In the genomic region with DNA sequence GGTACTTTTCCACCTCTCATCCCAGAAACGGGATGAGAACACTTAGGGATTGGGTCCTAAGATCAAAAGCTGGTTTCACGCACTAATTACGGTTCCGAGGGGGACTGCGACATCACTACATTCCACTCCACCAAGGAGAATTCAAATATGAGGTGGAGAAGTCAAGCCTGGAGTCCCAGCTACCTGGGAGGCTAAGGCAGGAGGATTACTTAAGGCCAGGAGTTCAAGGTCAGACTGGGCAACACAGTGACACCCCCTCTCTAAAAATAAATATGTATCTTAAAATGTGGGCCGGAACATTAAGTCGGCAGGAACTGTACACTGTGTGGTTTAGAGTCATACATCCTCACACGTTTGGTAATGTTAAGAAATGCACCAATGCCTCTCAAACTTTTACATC, we compare ENCODE assay signal across 10 cellular contexts. TPM values are rescaled to one million over a fixed set of nuclear protein-coding genes. Genes with fewer than 3 reads are reported as not detected.
DNase-seq lines count a peak whose midpoint lies in the region; ATAC-seq and TF ChIP-seq lines count a peak whose summit lies in the region.
"Had no signal": no experiment of that assay in that cellular context is flagged by ENCODE, and none has a peak within 500 bp of the region (broad histone marks: within the 10 kb centered on the region; RNA-seq: fewer than 3 reads in every experiment).

No MANE protein-coding gene starts in this region.

- POLR2A ChIA-PET in PC-9 (lab: Charles Lee; ENCODE audit: unreplicated experiment), result no interaction called here

- H3K4me1 Mint-ChIP-seq in Calu3 (ENCODE audit: low read depth, unreplicated experiment), result peaks cover 22% of the 10 kb centered on the region

- no peaks in the 10 kb centered on the region for H3K27me3 Mint-ChIP-seq in Calu3 (ENCODE audit: unreplicated experiment)

- H3K4me3 Mint-ChIP-seq in Calu3 (ENCODE audit: low read depth, unreplicated experiment), result peak overlapping the region; percentile 77

- H3K36me3 ChIP-seq in PC-9 (ENCODE audit: low read depth), result peaks cover 19% of the 10 kb centered on the region
- peaks cover 19 to 27% of the 10 kb centered on the region in 2 experiments for H3K36me3 ChIP-seq in trophoblast cell (ENCODE audit: control insufficient read depth in 1 of 2, insufficient read depth in 2 of 2, low read length in 2 of 2)

- H3K4me2 ChIP-seq in PC-9 (peak overlapping the region; percentile 78), trophoblast cell (ENCODE audit: low read length) (no peak overlapping the region)

- no peak overlapping the region for H3K23ac ChIP-seq in trophoblast cell (ENCODE audit: low read length)

- no peaks in the 10 kb centered on the region for H3K9me3 Mint-ChIP-seq in Calu3 (ENCODE audit: low read depth, unreplicated experiment)

- WGBS in trophoblast cell (ENCODE audit: extremely low coverage, insufficient coverage, insufficient read length), result no CpG with 5 or more reads among the region's 8 CpGs

- no peak overlapping the region for H2BK12ac ChIP-seq in trophoblast cell (ENCODE audit: low read length)

- peaks cover 10% of the 10 kb centered on the region for H4K20me1 ChIP-seq in PC-9 (ENCODE audit: insufficient read depth)

- H2AK5ac ChIP-seq in trophoblast cell (ENCODE audit: low read length), result no peak overlapping the region

- H4K12ac ChIP-seq in trophoblast cell (ENCODE audit: low read depth, low read length), result no peak overlapping the region

- intact Hi-C loops in Calu3 (cut with micrococcal nuclease; ENCODE audit: unreplicated experiment) (no loop called here), PC-9 (cut with micrococcal nuclease; ENCODE audit: unreplicated experiment) (no loop called here)

- no peaks in the 10 kb centered on the region for H3K9me2 ChIP-seq in PC-9 (ENCODE audit: insufficient read depth)

- BruUV-seq in Calu3 (replicated peaks; lab: Mats Ljungman, UMichigan) (no TSS peak), PC-9 (replicated peaks; lab: Mats Ljungman, UMichigan) (no TSS peak)

- TF ChIP-seq CTCF in Calu3 (IDR thresholded peaks at IDR 0.05; ENCODE audit: unreplicated experiment) (no peak), PC-9 (conservative IDR thresholded peaks at IDR 0.05) (no peak), epithelial cell of esophagus (IDR thresholded peaks at IDR 0.05; ENCODE audit: insufficient read depth, low read depth, low read length, missing control alignments) (no peak)

- H3K4me1 ChIP-seq in PC-9 (replicated peaks; ENCODE audit: insufficient read depth) (peaks cover 45% of the 10 kb centered on the region), trophoblast cell (ENCODE audit: control insufficient read depth in 1 of 2, insufficient read depth in 2 of 2, low read length in 2 of 2) (peaks cover 15 to 26% of the 10 kb centered on the region in 2 experiments)

- H3K79me1 ChIP-seq in trophoblast cell (ENCODE audit: low read length), result peaks cover 19% of the 10 kb centered on the region

- no peak overlapping the region for H4K91ac ChIP-seq in trophoblast cell (ENCODE audit: low read depth, low read length)

- H2AFZ ChIP-seq in PC-9 (no peak overlapping the region), trophoblast cell (ENCODE audit: insufficient read depth, low read length, poor library complexity) (no peak overlapping the region)

- H2BK5ac ChIP-seq in trophoblast cell (ENCODE audit: low read depth, low read length, poor library complexity), result no peak overlapping the region

- H3K36me3 Mint-ChIP-seq in Calu3 (ENCODE audit: insufficient read depth, unreplicated experiment), result peaks cover 55% of the 10 kb centered on the region

- peaks cover 30% of the 10 kb centered on the region for H3F3A ChIP-seq in PC-9 (ENCODE audit: insufficient read depth, low read depth)

- H4K8ac ChIP-seq in trophoblast cell (ENCODE audit: low read depth, low read length), result no peak overlapping the region

- no peak overlapping the region for H3K18ac ChIP-seq in trophoblast cell (ENCODE audit: low read length)

- H3K14ac ChIP-seq in trophoblast cell (ENCODE audit: low read length), result no peak overlapping the region

- no peak overlapping the region for H2BK120ac ChIP-seq in trophoblast cell (ENCODE audit: insufficient read depth, low read length, poor library complexity)

- H3K27ac Mint-ChIP-seq in Calu3 (ENCODE audit: unreplicated experiment), result no peak overlapping the region

- no peak overlapping the region for H3K9ac ChIP-seq in trophoblast cell (ENCODE audit: low read length)

- H3K27me3 ChIP-seq in PC-9 (ENCODE audit: insufficient read depth, low read depth) (no peaks in the 10 kb centered on the region), trophoblast cell (ENCODE audit: insufficient read depth, low read length) (no peaks in the 10 kb centered on the region)

- H3K27ac ChIP-seq in PC-9, result no peak overlapping the region
- H3K27ac ChIP-seq in trophoblast cell (ENCODE audit: low read depth, low read length), result no peak overlapping the region

- CTCF ChIA-PET in Calu3 (lab: Charles Lee), result no interaction called here
- CTCF ChIA-PET in PC-9 (lab: Charles Lee), result no interaction called here

- H3K4me3 ChIP-seq in PC-9 (peak overlapping the region; percentile 65; the same call in 1 of the 2 replicates), epithelial cell of esophagus (ENCODE audit: low read length) (peak overlapping the region; percentile 93), trophoblast cell (ENCODE audit: low read depth, low read length) (no peak overlapping the region)

- H3K4ac ChIP-seq in trophoblast cell (ENCODE audit: low read depth, low read length), result peak overlapping the region; percentile 66

- no peaks in the 10 kb centered on the region for H3K9me3 ChIP-seq in PC-9 (ENCODE audit: insufficient read depth, low read depth)
- H3K9me3 ChIP-seq in trophoblast cell (ENCODE audit: insufficient read depth, low read depth, low read length), result no peaks in the 10 kb centered on the region

- ATAC-seq in HG02798 (IDR thresholded peaks at IDR 0.05; ENCODE audit: poor library complexity, unreplicated experiment), result no peak

- H3K79me2 ChIP-seq in PC-9 (ENCODE audit: low read depth) (peaks cover 69% of the 10 kb centered on the region), trophoblast cell (ENCODE audit: control insufficient read depth, insufficient read depth, low read length, poor library complexity) (peaks cover 19% of the 10 kb centered on the region)

- DNase-seq in Calu3 (no peak), PC-9 (no peak), epithelial cell of esophagus (ENCODE audit: low read depth) (no peak), trophoblast cell (no peak), GOT3 (lab: John Stamatoyannopoulos, UW) (no peak), OCI-M1 (lab: John Stamatoyannopoulos, UW) (no peak)
- DNase-seq: activated CD4-positive, alpha-beta T cell treated with anti-CD3 and anti-CD28 coated beads, Interleukin-2, amount 50 U/mL, for 1 hour; cortex of kidney; stimulated activated CD4-positive, alpha-beta T cell treated with anti-CD3 and anti-CD28 coated beads, Interleukin-12 subunit alpha, Interleukin-12 subunit beta, amount 100 ng/mL, for 4 hours had no signal

RNA-seq across cellular contexts. Expression of a gene that starts 1.6 kb away (rescaled TPM):
- total RNA-seq in Calu3 (2022) (69.6 and 77.2 TPM in 2 replicates), PC-9 (2021) (175 and 188 TPM in 2 replicates)
- 93.4 and 99.9 TPM in 2 replicates for polyA plus RNA-seq in trophoblast cell (2013)

RNA-seq across cellular contexts. Expression of a gene that starts 1.8 kb away (rescaled TPM):
- total RNA-seq in Calu3 (2022) (9.6 and 9.7 TPM in 2 replicates), PC-9 (2021) (70.4 and 86.0 TPM in 2 replicates)
- polyA plus RNA-seq in trophoblast cell (2013), result 42.0 and 44.4 TPM in 2 replicates

RNA-seq across cellular contexts. Expression of a gene that starts 48.0 kb away (rescaled TPM):
- total RNA-seq in Calu3 (2022) (22.5 and 25.9 TPM in 2 replicates), PC-9 (2021) (47.6 and 62.1 TPM in 2 replicates)
- polyA plus RNA-seq in trophoblast cell (2013), result 13.3 and 13.9 TPM in 2 replicates

RNA-seq across cellular contexts. Expression of a gene that starts 48.4 kb away (rescaled TPM):
- total RNA-seq in Calu3 (2022), result 34.0 and 37.3 TPM in 2 replicates
- 81.8 and 89.5 TPM in 2 replicates for total RNA-seq in PC-9 (2021)
- polyA plus RNA-seq in trophoblast cell (2013), result 24.9 and 26.1 TPM in 2 replicates
